ENCODE assay signal across 26 cellular contexts in genomic region chr22:34004058-34004457, GRCh38.
"Had no signal": no experiment of that assay in that cellular context is flagged by ENCODE, and none has a peak within 500 bp of the region (broad histone marks: within the 10 kb centered on the region; RNA-seq: fewer than 3 reads in every experiment).

No MANE protein-coding gene starts in this region.

- H3K4me3 ChIP-seq: lower lobe of right lung, ovary, prostate gland, skin epidermis, stomach, testis, thyroid gland, transverse colon, upper lobe of right lung had no signal

- DNase-seq: islet precursor cell; left ventricle myocardium superior; lower lobe of right lung; mammary epithelial cell; mesenchymal stem cell; naive thymus-derived CD8-positive, alpha-beta T cell; nucleus accumbens; ovary; retina; right cardiac atrium; stimulated activated CD4-positive, alpha-beta T cell treated with anti-CD3 and anti-CD28 coated beads, Interleukin-12 subunit alpha, Interleukin-12 subunit beta, amount 100 ng/mL, for 4 hours; stimulated activated CD4-positive, alpha-beta T cell treated with anti-CD3 and anti-CD28 coated beads, Interleukin-15, amount 100 ng/mL, for 24 hours; stimulated activated CD4-positive, alpha-beta T cell treated with anti-CD3 and anti-CD28 coated beads, Interleukin-2, amount 100 ng/mL, for 24 hours; stimulated activated CD4-positive, alpha-beta T cell treated with anti-CD3 and anti-CD28 coated beads, Interleukin-4, amount 100 ng/mL, for 1 hour; stimulated activated naive B cell treated with anti-CD40 and anti-IgM and Interleukin-4, amounts not matched to agents 10 μg/mL and 1 μg/mL and 100 μg/mL, for 72 hours; stimulated activated naive CD8-positive, alpha-beta T cell treated with anti-CD3 and anti-CD28 coated beads, Interleukin-15, Interleukin-2, amounts not matched to agents 100 U/mL and 50 U/mL, for 24 hours; stomach; testis; thyroid gland; transverse colon; upper lobe of right lung had no signal

- H3K4me1 Mint-ChIP-seq: naive thymus-derived CD8-positive, alpha-beta T cell; nephron; stimulated activated naive B cell treated with anti-CD40 and anti-IgM and Interleukin-4, amounts not matched to agents 10 μg/mL and 1 μg/mL and 100 μg/mL, for 72 hours had no signal

- H3K4me3 Mint-ChIP-seq: naive thymus-derived CD8-positive, alpha-beta T cell; nephron; neural crest cell; stimulated activated naive B cell treated with anti-CD40 and anti-IgM and Interleukin-4, amounts not matched to agents 10 μg/mL and 1 μg/mL and 100 μg/mL, for 72 hours had no signal

- H3K4me1 ChIP-seq: lower lobe of right lung, prostate gland, stomach, testis, thyroid gland, transverse colon, upper lobe of right lung had no signal

- H3K27me3 ChIP-seq: ovary, stomach, testis, thyroid gland, transverse colon, upper lobe of right lung had no signal

- ATAC-seq: left ventricle myocardium superior; lower lobe of right lung; naive thymus-derived CD8-positive, alpha-beta T cell; right cardiac atrium; sciatic nerve; stimulated activated naive B cell treated with anti-CD40 and anti-IgM and Interleukin-4, amounts not matched to agents 10 μg/mL and 1 μg/mL and 100 μg/mL, for 72 hours; stimulated activated naive CD8-positive, alpha-beta T cell treated with anti-CD3 and anti-CD28 coated beads, Interleukin-15, Interleukin-2, amounts not matched to agents 100 U/mL and 50 U/mL, for 24 hours; upper lobe of right lung had no signal

- H3K27ac Mint-ChIP-seq: naive thymus-derived CD8-positive, alpha-beta T cell; nephron; stimulated activated naive B cell treated with anti-CD40 and anti-IgM and Interleukin-4, amounts not matched to agents 10 μg/mL and 1 μg/mL and 100 μg/mL, for 72 hours had no signal

- H3K36me3 ChIP-seq: lower lobe of right lung, ovary, prostate gland, stomach, thyroid gland, transverse colon, upper lobe of right lung had no signal

- H3K27ac ChIP-seq: lower lobe of right lung, ovary, prostate gland, skin epidermis, stomach, testis, thyroid gland, transverse colon, upper lobe of right lung had no signal

- H3K9me3 ChIP-seq: prostate gland, testis, thyroid gland, upper lobe of right lung had no signal
